24 cellular contexts compared by ENCODE assay signal in genomic region chr5:133220851-133221674, GRCh38.
A peak's percentile ranks its signal among the peaks of the same experiment; 100 is the strongest.
DNase-seq lines count a peak whose midpoint lies in the region; FAIRE-seq and TF ChIP-seq lines count a peak whose summit lies in the region.
"Had no signal": no experiment of that assay in that cellular context is flagged by ENCODE, and none has a peak within 500 bp of the region (broad histone marks: within the 10 kb centered on the region; RNA-seq: fewer than 3 reads in every experiment).

No MANE protein-coding gene starts in this region.

- no peak for FAIRE-seq in kidney (lab: Jason Lieb, UNC)
- FAIRE-seq: K562 had no signal

- H3K4me3 ChIP-seq in sigmoid colon (no peak overlapping the region), kidney (ENCODE audit: low read length in 2 of 2) (no peak overlapping the region)
- H3K4me3 ChIP-seq in CD8-positive, alpha-beta memory T cell (ENCODE audit: low read length), result no peak overlapping the region
- H3K4me3 ChIP-seq: esophagus squamous epithelium, K562, skin epidermis had no signal

- H3K4me3 Mint-ChIP-seq in chondrocyte (ENCODE audit: unreplicated experiment), result no peak overlapping the region
- no peak overlapping the region for H3K4me3 Mint-ChIP-seq in CD8-positive, alpha-beta memory T cell
- H3K4me3 Mint-ChIP-seq: activated CD4-positive, alpha-beta T cell treated with anti-CD3 and anti-CD28 coated beads, Interleukin-2, amount 10 ng/mL, durations not matched to agents 7 days and 5 days; activated naive CD4-positive, alpha-beta T cell treated with anti-CD3 and anti-CD28 coated beads, Interleukin-2, amount 50 U/mL, for 24 hours; activated T-helper 1 cell treated with anti-CD3 and anti-CD28 coated beads, Interleukin-12 subunit alpha, Interleukin-12 subunit beta, Interleukin-2, Interleukin-4 antibody, amounts not matched to agents 30 ng/mL and 10 ng/mL and 1 ng/mL, durations not matched to agents 14 hours and 24 hours and 36 hours; CD14-positive monocyte; memory B cell had no signal

- H3K27me3 ChIP-seq in sigmoid colon, result no peaks in the 10 kb centered on the region
- H3K27me3 ChIP-seq in CD8-positive, alpha-beta memory T cell (ENCODE audit: insufficient read depth, low read length, poor library complexity, severe bottlenecking), result peaks cover 4% of the 10 kb centered on the region
- H3K27me3 ChIP-seq: esophagus squamous epithelium had no signal

- peak overlapping the region; percentile 88 for H3K27ac Mint-ChIP-seq in chondrocyte (ENCODE audit: unreplicated experiment)
- peak overlapping the region in 1 of 8 donors; percentile 80 for H3K27ac Mint-ChIP-seq in CD8-positive, alpha-beta memory T cell
- H3K27ac Mint-ChIP-seq: activated CD4-positive, alpha-beta T cell treated with anti-CD3 and anti-CD28 coated beads, Interleukin-2, amount 10 ng/mL, durations not matched to agents 7 days and 5 days; activated naive CD4-positive, alpha-beta T cell treated with anti-CD3 and anti-CD28 coated beads, Interleukin-2, amount 50 U/mL, for 24 hours; activated T-helper 1 cell treated with anti-CD3 and anti-CD28 coated beads, Interleukin-12 subunit alpha, Interleukin-12 subunit beta, Interleukin-2, Interleukin-4 antibody, amounts not matched to agents 30 ng/mL and 10 ng/mL and 1 ng/mL, durations not matched to agents 14 hours and 24 hours and 36 hours; CD14-positive monocyte; memory B cell had no signal

- no peak overlapping the region for H3K27ac ChIP-seq in sigmoid colon
- no peak overlapping the region for H3K27ac ChIP-seq in CD8-positive, alpha-beta memory T cell (ENCODE audit: low read depth, low read length)
- H3K27ac ChIP-seq in kidney (ENCODE audit: low read depth in 2 of 2, low read length in 2 of 2), result no peak overlapping the region
- no peak overlapping the region for H3K27ac ChIP-seq in caudate nucleus (ENCODE audit: low read depth, low read length)
- H3K27ac ChIP-seq: esophagus squamous epithelium, skin epidermis had no signal

- H3K9me3 ChIP-seq in sigmoid colon, result no peaks in the 10 kb centered on the region
- H3K9me3 ChIP-seq in CD8-positive, alpha-beta memory T cell (ENCODE audit: low read length), result no peaks in the 10 kb centered on the region
- H3K9me3 ChIP-seq in kidney (ENCODE audit: control insufficient read depth in 1 of 2, low read length in 2 of 2), result no peaks in the 10 kb centered on the region
- H3K9me3 ChIP-seq: esophagus squamous epithelium, SK-N-SH had no signal

- H3K4me1 Mint-ChIP-seq in chondrocyte (ENCODE audit: low read depth), result peaks cover 35% of the 10 kb centered on the region
- H3K4me1 Mint-ChIP-seq in CD8-positive, alpha-beta memory T cell, result no peaks in the 10 kb centered on the region
- H3K4me1 Mint-ChIP-seq: activated CD4-positive, alpha-beta T cell treated with anti-CD3 and anti-CD28 coated beads, Interleukin-2, amount 10 ng/mL, durations not matched to agents 7 days and 5 days; activated naive CD4-positive, alpha-beta T cell treated with anti-CD3 and anti-CD28 coated beads, Interleukin-2, amount 50 U/mL, for 24 hours; CD14-positive monocyte; memory B cell had no signal

- H3K36me3 Mint-ChIP-seq in chondrocyte (ENCODE audit: low read depth), result no peaks in the 10 kb centered on the region
- H3K36me3 Mint-ChIP-seq in CD8-positive, alpha-beta memory T cell, result no peaks in the 10 kb centered on the region
- H3K36me3 Mint-ChIP-seq: activated naive CD4-positive, alpha-beta T cell treated with anti-CD3 and anti-CD28 coated beads, Interleukin-2, amount 50 U/mL, for 24 hours; CD14-positive monocyte; memory B cell had no signal

- intact Hi-C loops in sigmoid colon (cut with DNase I) (no loop called here), kidney (cut with DNase I) (no loop called here)

- H3K27me3 Mint-ChIP-seq in chondrocyte (ENCODE audit: low read depth), result no peaks in the 10 kb centered on the region
- H3K27me3 Mint-ChIP-seq in CD8-positive, alpha-beta memory T cell, result peaks cover 6 to 16% of the 10 kb centered on the region in 2 donors
- H3K27me3 Mint-ChIP-seq: activated CD4-positive, alpha-beta T cell treated with anti-CD3 and anti-CD28 coated beads, Interleukin-2, amount 10 ng/mL, durations not matched to agents 7 days and 5 days; activated naive CD4-positive, alpha-beta T cell treated with anti-CD3 and anti-CD28 coated beads, Interleukin-2, amount 50 U/mL, for 24 hours had no signal

- H3K9me3 Mint-ChIP-seq in chondrocyte (ENCODE audit: low read depth), result no peaks in the 10 kb centered on the region
- peaks cover 0 to 2% (median 0%) of the 10 kb centered on the region in 5 donors for H3K9me3 Mint-ChIP-seq in CD8-positive, alpha-beta memory T cell
- H3K9me3 Mint-ChIP-seq: activated CD4-positive, alpha-beta T cell treated with anti-CD3 and anti-CD28 coated beads, Interleukin-2, amount 10 ng/mL, durations not matched to agents 7 days and 5 days; activated naive CD4-positive, alpha-beta T cell treated with anti-CD3 and anti-CD28 coated beads, Interleukin-2, amount 50 U/mL, for 24 hours; activated T-helper 1 cell treated with anti-CD3 and anti-CD28 coated beads, Interleukin-12 subunit alpha, Interleukin-12 subunit beta, Interleukin-2, Interleukin-4 antibody, amounts not matched to agents 30 ng/mL and 10 ng/mL and 1 ng/mL, durations not matched to agents 14 hours and 24 hours and 36 hours; CD14-positive monocyte; memory B cell had no signal

- DNase-seq in GM13976 (ENCODE audit: low spot score) (peak; percentile 15), chondrocyte (ENCODE audit: low spot score) (no peak), foreskin melanocyte (peak; percentile 37), sigmoid colon (peak; percentile 18), GM13977 (ENCODE audit: low spot score) (no peak), kidney (no peak), caudate nucleus (lab: John Stamatoyannopoulos, UW) (no peak)
- DNase-seq in CD8-positive, alpha-beta memory T cell, result no peak
- DNase-seq: activated CD4-positive, alpha-beta T cell treated with anti-CD3 and anti-CD28 coated beads, Interleukin-2, amount 10 ng/mL, durations not matched to agents 7 days and 5 days; anterior cingulate cortex; central memory CD4-positive, alpha-beta T cell; effector memory CD4-positive, alpha-beta T cell; esophagus squamous epithelium; NCI-H1417 treated with DMSO at 0.1 percent for 48 hours; NCI-H2081 treated with DMSO at 0.1 percent for 48 hours; NCI-H82; SK-N-SH; T-helper 2 cell had no signal

- TF ChIP-seq EP300 in sigmoid colon (IDR thresholded peaks at IDR 0.05), result no peak

- 79 to 83% methylated on average over 12 of the region's 12 CpGs for WGBS in sigmoid colon, 2 donors

- no peak for TF ChIP-seq POLR2A in sigmoid colon (IDR thresholded peaks at IDR 0.05)

- in situ Hi-C loops in GM13976 (cut with MboI; ENCODE audit: low sequenced_read_pairs, unreplicated experiment), result no loop called here
- in situ Hi-C loops in GM13977 (cut with MboI; ENCODE audit: low pct_unique_long_range_greater_than_20kb, low sequenced_read_pairs, unreplicated experiment), result no loop called here

- TF ChIP-seq CTCF in GM13976 (IDR thresholded peaks at IDR 0.05; ENCODE audit: borderline replicate concordance, control extremely low read depth, extremely low read depth, insufficient read depth, missing control alignments) (no peak), chondrocyte (IDR thresholded peaks at IDR 0.05) (no peak), sigmoid colon (IDR thresholded peaks at IDR 0.05) (no peak), GM13977 (IDR thresholded peaks at IDR 0.05; ENCODE audit: extremely low read depth, insufficient read depth, missing control alignments) (no peak), kidney (IDR thresholded peaks at IDR 0.05; ENCODE audit: borderline replicate concordance, extremely low read depth, insufficient read depth) (no peak)

- peaks cover 0 to 13% (median 11%) of the 10 kb centered on the region in 4 donors for H3K4me1 ChIP-seq in sigmoid colon
- no peaks in the 10 kb centered on the region for H3K4me1 ChIP-seq in CD8-positive, alpha-beta memory T cell (ENCODE audit: insufficient read depth, low read length)
- peaks cover 6 to 7% of the 10 kb centered on the region in 2 donors for H3K4me1 ChIP-seq in kidney (ENCODE audit: control insufficient read depth in 1 of 2, insufficient read depth in 1 of 2, low read depth in 1 of 2, low read length in 2 of 2)

- CTCF ChIA-PET in CD8-positive, alpha-beta memory T cell (lab: Charles Lee), result interaction anchor here (1.2 to 3.5 kb wide), 2 partner anchors 50 to 110 kb away, joined by 3 to 15 read pairs; no protein-coding TSS in a partner anchor

- no peak overlapping the region for H3K9ac ChIP-seq in kidney (ENCODE audit: low read length in 2 of 2)
- H3K9ac ChIP-seq: SK-N-SH had no signal

- no peaks in the 10 kb centered on the region for H3K36me3 ChIP-seq in sigmoid colon
- no peaks in the 10 kb centered on the region for H3K36me3 ChIP-seq in CD8-positive, alpha-beta memory T cell (ENCODE audit: insufficient read depth, low read length)
- H3K36me3 ChIP-seq in kidney (ENCODE audit: control insufficient read depth in 1 of 2, insufficient read depth in 2 of 2, low read length in 2 of 2), result no peaks in the 10 kb centered on the region
- H3K36me3 ChIP-seq: esophagus squamous epithelium had no signal

- POLR2A ChIA-PET in CD8-positive, alpha-beta memory T cell (lab: Charles Lee), result no interaction called here

Comparison
In these comparisons a context has a peak if more than half of its experiments do, and no peak if none do; other contexts are left out.
1. DNase-seq: peak in GM13976 (single experiment), foreskin melanocyte (single experiment) and sigmoid colon (single experiment); none in chondrocyte (single experiment), CD8-positive, alpha-beta memory T cell (0 of 5), GM13977 (single experiment), kidney (single experiment) and caudate nucleus (0 of 61).